ENCODE assay signal across 35 cellular contexts in genomic region chr2:192023006-192023405, GRCh38.
DNase-seq lines count a peak whose midpoint lies in the region; ATAC-seq, FAIRE-seq and TF ChIP-seq lines count a peak whose summit lies in the region.
"Had no signal": no experiment of that assay in that cellular context is flagged by ENCODE, and none has a peak within 500 bp of the region (broad histone marks: within the 10 kb centered on the region; RNA-seq: fewer than 3 reads in every experiment).

No MANE protein-coding gene starts in this region.

- in situ Hi-C loops in HepG2 (cut with HindIII; ENCODE audit: extremely low pct_ligation_motif_present, low pct_unique_long_range_greater_than_20kb) = no loop called here

- no peak overlapping the region for H2AFZ ChIP-seq in HepG2 (ENCODE audit: low read length)

- CTCF ChIA-PET in HepG2 (lab: Yijun Ruan, JAX; ENCODE audit: low intra/inter-chr PET ratio, low total read pairs) = no interaction called here

- no peak overlapping the region for H3K27ac ChIP-seq in HepG2 (ENCODE audit: extremely low read length, insufficient read depth, low read length)
- H3K27ac ChIP-seq in right lobe of liver = no peak overlapping the region
- H3K27ac ChIP-seq in small intestine (ENCODE audit: low read depth in 1 of 2, low read length in 1 of 2) = no peak overlapping the region
- H3K27ac ChIP-seq: 22Rv1; A549; BLaER1; BLaER1 treated with 17β-estradiol and CSF1 and Interleukin-3, amounts not matched to agents 10 nM and 100 nM; C4-2B had no signal

- FAIRE-seq in HepG2 (lab: Jason Lieb, UNC) = no peak
- FAIRE-seq in small intestine (lab: Jason Lieb, UNC) = no peak
- FAIRE-seq: A204.1, A549, D721Med had no signal

- H3K79me2 ChIP-seq in HepG2 (ENCODE audit: insufficient read depth, low read length) = no peaks in the 10 kb centered on the region

- H3K9me3 Mint-ChIP-seq in progenitor cell of endocrine pancreas (ENCODE audit: low read depth) = no peaks in the 10 kb centered on the region
- H3K9me3 Mint-ChIP-seq: CD4-positive, alpha-beta memory T cell; CD4-positive, alpha-beta T cell; CD8-positive, alpha-beta memory T cell; CD8-positive, alpha-beta T cell had no signal

- intact Hi-C loops in HepG2 (cut with micrococcal nuclease; ENCODE audit: unreplicated experiment) = loop anchor here (10.0 kb wide), 1 partner anchor 178 kb away; the partner anchor contains the start of gene CAVIN2
- intact Hi-C loops in right lobe of liver (cut with DNase I) = no loop called here

- no peaks in the 10 kb centered on the region for H3K36me3 ChIP-seq in HepG2 (replicated peaks in 1 of 2; ENCODE audit: control insufficient read depth in 1 of 2, insufficient read depth in 2 of 2, low read length in 2 of 2)
- H3K36me3 ChIP-seq in right lobe of liver = no peaks in the 10 kb centered on the region
- no peaks in the 10 kb centered on the region for H3K36me3 ChIP-seq in small intestine (ENCODE audit: control insufficient read depth in 2 of 2, insufficient read depth in 2 of 2, low read length in 2 of 2)
- H3K36me3 ChIP-seq: BE2C; BLaER1; BLaER1 treated with 17β-estradiol and CSF1 and Interleukin-3, amounts not matched to agents 10 nM and 100 nM had no signal

- peaks cover 6% of the 10 kb centered on the region for H3K27me3 Mint-ChIP-seq in progenitor cell of endocrine pancreas

- ATAC-seq in HepG2 (peak; percentile 43), right lobe of liver (no peak)
- ATAC-seq: A549; CD8-positive, alpha-beta T cell had no signal

- no peak for TF ChIP-seq RAD21 in HepG2 (CRISPR knock-in tag; IDR thresholded peaks at IDR 0.05)

- no TSS peak for BruUV-seq in HepG2 (replicated peaks; lab: Mats Ljungman, UMichigan)

- H3K27me3 ChIP-seq in HepG2 (ENCODE audit: control insufficient read depth in 1 of 2, insufficient read depth in 2 of 2, low read length in 2 of 2) = no peaks in the 10 kb centered on the region
- H3K27me3 ChIP-seq in right lobe of liver = no peaks in the 10 kb centered on the region
- no peaks in the 10 kb centered on the region for H3K27me3 ChIP-seq in small intestine (ENCODE audit: control insufficient read depth in 2 of 2, insufficient read depth in 2 of 2, low read length in 2 of 2)
- H3K27me3 ChIP-seq: BE2C; BLaER1; BLaER1 treated with 17β-estradiol and CSF1 and Interleukin-3, amounts not matched to agents 10 nM and 100 nM had no signal

- no peak overlapping the region for H3K4me3 ChIP-seq in HepG2 (replicated peaks in 1 of 3; ENCODE audit: insufficient read depth in 1 of 3, low read depth in 2 of 3, low read length in 3 of 3)
- no peak overlapping the region for H3K4me3 ChIP-seq in right lobe of liver
- no peak overlapping the region for H3K4me3 ChIP-seq in small intestine (ENCODE audit: low read depth in 1 of 2, low read length in 2 of 2)
- H3K4me3 ChIP-seq: A549; BLaER1; BLaER1 treated with 17β-estradiol and CSF1 and Interleukin-3, amounts not matched to agents 10 nM and 100 nM had no signal

- no peaks in the 10 kb centered on the region for H3K36me3 Mint-ChIP-seq in progenitor cell of endocrine pancreas (ENCODE audit: insufficient read depth)
- H3K36me3 Mint-ChIP-seq: CD14-positive monocyte; CD4-positive, alpha-beta memory T cell; CD4-positive, CD25-positive, alpha-beta regulatory T cell; CD8-positive, alpha-beta memory T cell; CD8-positive, alpha-beta T cell had no signal

- no peak overlapping the region for H3K9ac ChIP-seq in HepG2 (ENCODE audit: insufficient read depth, low read depth, low read length)
- H3K9ac ChIP-seq: BLaER1; BLaER1 treated with 17β-estradiol and CSF1 and Interleukin-3, amounts not matched to agents 10 nM and 100 nM had no signal

- TF ChIP-seq CTCF in HepG2 (CRISPR knock-in tag; IDR thresholded peaks at IDR 0.05) = no peak
- no peak for TF ChIP-seq CTCF in right lobe of liver (IDR thresholded peaks at IDR 0.05)
- no peak for TF ChIP-seq CTCF in progenitor cell of endocrine pancreas (IDR thresholded peaks at IDR 0.05; ENCODE audit: unreplicated experiment)

- TF ChIP-seq POLR2A in HepG2 (IDR thresholded peaks at IDR 0.05; ENCODE audit: insufficient read depth in 1 of 2, low read depth in 2 of 2, low read length in 2 of 2) = no peak
- no peak for TF ChIP-seq POLR2A in right lobe of liver (IDR thresholded peaks at IDR 0.05)

- DNase-seq in NCI-H2227 (lab: John Stamatoyannopoulos, UW; ENCODE audit: unreplicated experiment) = peak; percentile 49
- no peak for DNase-seq in NCI-H2227 treated with DMSO at 0.1 percent for 48 hours (lab: John Stamatoyannopoulos, UW)
- DNase-seq in HepG2 (ENCODE audit: low spot score) = peak; percentile 12
- DNase-seq in right lobe of liver = no peak
- peak; percentile 73 for DNase-seq in small intestine
- no peak for DNase-seq in progenitor cell of endocrine pancreas (ENCODE audit: low spot score, unreplicated experiment)
- DNase-seq: 8988T; ACHN; AML-193; BE2C; C1 segment of cervical spinal cord; Caco-2; Calu3; CD4-positive, alpha-beta memory T cell; CD4-positive, alpha-beta T cell; CD4-positive, CD25-positive, alpha-beta regulatory T cell; CD8-positive, alpha-beta memory T cell; CD8-positive, alpha-beta T cell; COR-L47; DMS 273 treated with DMSO at 0.1 percent for 48 hours; DMS153; DMS53; DMS79; DMS79 treated with DMSO at 0.1 percent for 48 hours; DND-41; EL had no signal

- no peak overlapping the region for H3K4me2 ChIP-seq in HepG2 (ENCODE audit: low read depth, low read length)
- H3K4me2 ChIP-seq: A549; BLaER1; BLaER1 treated with 17β-estradiol and CSF1 and Interleukin-3, amounts not matched to agents 10 nM and 100 nM had no signal

- no peak overlapping the region for H3K27ac Mint-ChIP-seq in progenitor cell of endocrine pancreas
- H3K27ac Mint-ChIP-seq: B cell; CD14-positive monocyte; CD4-positive, alpha-beta memory T cell; CD4-positive, alpha-beta T cell; CD4-positive, CD25-positive, alpha-beta regulatory T cell; CD8-positive, alpha-beta memory T cell; CD8-positive, alpha-beta T cell had no signal

- POLR2A ChIA-PET in HepG2 (lab: Yijun Ruan, JAX) = no interaction called here

- H3K4me1 ChIP-seq in HepG2 (ENCODE audit: insufficient read depth, low read length) (peaks cover 10% of the 10 kb centered on the region), right lobe of liver (no peaks in the 10 kb centered on the region), small intestine (ENCODE audit: control insufficient read depth in 2 of 2, insufficient read depth in 1 of 2, low read depth in 1 of 2, low read length in 1 of 2) (no peaks in the 10 kb centered on the region)
- H3K4me1 ChIP-seq: A549, BE2C, BLaER1, Caco-2 had no signal

- no peaks in the 10 kb centered on the region for H4K20me1 ChIP-seq in HepG2 (ENCODE audit: insufficient read depth, low read length)
- H4K20me1 ChIP-seq: BLaER1; BLaER1 treated with 17β-estradiol and CSF1 and Interleukin-3, amounts not matched to agents 10 nM and 100 nM had no signal

- H3K4me3 Mint-ChIP-seq in progenitor cell of endocrine pancreas (ENCODE audit: low read depth) = no peak overlapping the region
- H3K4me3 Mint-ChIP-seq: B cell; CD14-positive monocyte; CD4-positive, alpha-beta memory T cell; CD4-positive, alpha-beta T cell; CD4-positive, CD25-positive, alpha-beta regulatory T cell; CD8-positive, alpha-beta memory T cell; CD8-positive, alpha-beta T cell had no signal

- TF ChIP-seq EP300 in HepG2 (IDR thresholded peaks at IDR 0.05; ENCODE audit: low read depth in 2 of 2, low read length in 2 of 2) (no peak), HepG2 (CRISPR knock-in tag; IDR thresholded peaks at IDR 0.05; ENCODE audit: borderline replicate concordance) (no peak)

- H3K9me3 ChIP-seq in HepG2 (ENCODE audit: low read length) (no peaks in the 10 kb centered on the region), right lobe of liver (no peaks in the 10 kb centered on the region), small intestine (ENCODE audit: control insufficient read depth, low read depth) (no peaks in the 10 kb centered on the region)
- H3K9me3 ChIP-seq: A549; BE2C; BLaER1; BLaER1 treated with 17β-estradiol and CSF1 and Interleukin-3, amounts not matched to agents 10 nM and 100 nM; Caco-2 had no signal

- H3K4me1 Mint-ChIP-seq in progenitor cell of endocrine pancreas (ENCODE audit: low read depth) = peaks cover 3% of the 10 kb centered on the region
- H3K4me1 Mint-ChIP-seq: B cell; CD4-positive, alpha-beta memory T cell; CD4-positive, CD25-positive, alpha-beta regulatory T cell; CD8-positive, alpha-beta memory T cell had no signal

- WGBS in HepG2 (ENCODE audit: low lambda C conversion rate) = 23% methylated on average over 3 of the region's 3 CpGs
- 38% methylated on average over 3 of the region's 3 CpGs for WGBS in right lobe of liver (ENCODE audit: insufficient coverage, low coverage, low lambda C conversion rate, missing lambda C conversion rate)
- WGBS in small intestine, 3 donors = 26 to 68% (median 38%) methylated on average over 3 of the region's 3 CpGs

TF ChIP-seq in HepG2, 621 proteins besides CTCF, POLR2A, EP300 and RAD21 (continues in another document):
- TF ChIP-seq TEF (CRISPR knock-in tag; IDR thresholded peaks at IDR 0.05) (no peak), REPIN1 (CRISPR knock-in tag; IDR thresholded peaks at IDR 0.05; ENCODE audit: borderline replicate concordance, low read depth) (no peak), ETV6 (CRISPR knock-in tag; conservative IDR thresholded peaks at IDR 0.05) (no peak), ATF7-NPFF (CRISPR knock-in tag; IDR thresholded peaks at IDR 0.05; ENCODE audit: low read depth) (no peak), KAT8 (CRISPR knock-in tag; IDR thresholded peaks at IDR 0.05) (no peak), NR2F6 (IDR thresholded peaks at IDR 0.05) (peak; percentile 43; the same call in 1 of the 2 replicates), NR2F6 (CRISPR knock-in tag; IDR thresholded peaks at IDR 0.05) (no peak), HNF4A (CRISPR knock-in tag; IDR thresholded peaks at IDR 0.05) (peak; percentile 48), ZNF350 (CRISPR knock-in tag; IDR thresholded peaks at IDR 0.05; ENCODE audit: borderline replicate concordance, low read depth) (no peak), ARHGAP35 (CRISPR knock-in tag; IDR thresholded peaks at IDR 0.05; ENCODE audit: borderline replicate concordance) (no peak)

Comparison
In these comparisons a context has a peak if more than half of its experiments do, and no peak if none do; other contexts are left out.
1. DNase-seq: peak in NCI-H2227 (single experiment), HepG2 (single experiment) and small intestine (single experiment); none in NCI-H2227 treated with DMSO at 0.1 percent for 48 hours (single experiment), right lobe of liver (0 of 3) and progenitor cell of endocrine pancreas (single experiment).